Comparison of ENCODE assay signal across 8 cellular contexts in the genomic region with DNA sequence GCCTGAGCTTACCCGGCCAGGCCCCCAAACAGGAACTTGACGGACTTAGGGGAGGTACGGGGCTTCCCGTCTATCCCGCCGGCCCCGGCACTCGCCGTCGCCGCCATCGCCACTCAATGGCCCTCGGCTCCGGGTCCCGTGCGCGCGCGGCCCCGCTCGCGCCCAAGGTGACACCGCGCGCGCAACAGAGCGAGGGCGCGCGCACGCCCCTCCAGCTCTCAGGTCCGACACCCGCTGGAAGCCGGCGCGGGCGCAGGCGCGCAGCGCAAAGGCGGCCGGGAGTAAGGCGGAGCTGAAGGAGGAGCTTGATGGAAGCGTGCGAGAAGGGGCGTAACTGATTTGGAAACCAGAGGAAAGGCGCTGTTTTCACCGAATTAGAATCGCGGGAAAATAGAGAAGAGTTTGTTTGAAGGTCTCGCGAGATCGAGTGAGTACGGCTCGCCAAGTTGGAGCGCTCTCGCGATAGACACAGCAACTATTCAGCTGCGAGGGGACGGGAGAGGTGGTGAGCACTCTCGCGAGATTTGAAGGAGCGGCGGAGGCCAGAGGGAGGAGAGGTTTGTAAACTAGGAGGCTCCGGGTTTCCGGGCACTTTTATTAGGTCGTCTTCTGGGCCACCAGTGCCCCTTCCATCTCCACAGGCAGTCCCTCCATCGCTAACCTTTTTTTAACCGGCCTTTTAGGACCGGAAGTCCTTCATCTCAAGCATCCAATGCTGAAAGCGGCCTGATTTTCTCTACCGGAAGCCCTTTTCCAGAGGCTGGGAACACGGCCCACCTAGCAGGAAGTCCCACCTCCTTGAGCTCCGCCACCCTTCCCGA. TPM values are rescaled to one million over a fixed set of nuclear protein-coding genes. Genes with fewer than 3 reads are reported as not detected.
A peak's percentile ranks its signal among the peaks of the same experiment; 100 is the strongest.
DNase-seq lines count a peak whose midpoint lies in the region; ATAC-seq, FAIRE-seq and TF ChIP-seq lines count a peak whose summit lies in the region.

TSS of gene RNF167 (plus strand) at position 465 of the 821 bp plus-strand sequence. CDS start 642 bp downstream, outside the sequence.
TSS of gene SLC25A11 (minus strand) at position 243 of the 821 bp plus-strand sequence. CDS start at position 107, 136 bp downstream.

- CTCF ChIA-PET in activated CD8-positive, alpha-beta memory T cell treated with anti-CD3 and anti-CD28 coated beads, Interleukin-2, amount 10 ng/mL, durations not matched to agents 7 days and 5 days (lab: Charles Lee) = interaction anchor here (0.8 to 2.7 kb wide), 17 partner anchors 9 to 230 kb away, joined by 3 to 29 read pairs (median 4); partner anchors contain the start of genes ARRB2, C17orf107, CAMTA2 and CHRNE
- CTCF ChIA-PET in H1 (lab: Charles Lee; ENCODE audit: partially characterized antibody) = interaction anchor here (0.8 to 5.9 kb wide), 14 partner anchors 9 to 59 kb away, joined by 3 to 26 read pairs (median 4); partner anchors contain the start of genes CHRNE, ENO3 and SPAG7

- no peak within 1 kb of the TSS for H3K14ac ChIP-seq in H1 (ENCODE audit: insufficient read length)

- H3K9me3 ChIP-seq in NT2/D1 (ENCODE audit: insufficient read depth, low read length) (no peaks in the 10 kb centered on the region), H1 (ENCODE audit: insufficient read depth in 2 of 2, low read depth in 1 of 2, low read length in 1 of 2) (no peaks in the 10 kb centered on the region)

- TF ChIP-seq CTCF in H1 (IDR thresholded peaks at IDR 0.05; ENCODE audit: control extremely low read depth in 1 of 3, insufficient read depth in 1 of 3, low read depth in 1 of 3, low read length in 3 of 3) = no peak

- peak; percentile 76 to 85 for TF ChIP-seq POLR2A in H1 (IDR thresholded peaks at IDR 0.05; ENCODE audit: control extremely low read depth in 1 of 2, low read depth in 2 of 2, low read length in 2 of 2)

- H3K27ac Mint-ChIP-seq in activated CD8-positive, alpha-beta memory T cell treated with anti-CD3 and anti-CD28 coated beads, Interleukin-2, amount 10 ng/mL, durations not matched to agents 7 days and 5 days = peak within 1 kb of the TSS; percentile 92
- peak within 1 kb of the TSS; percentile 92 for H3K27ac Mint-ChIP-seq in memory B cell

- peaks cover 19% of the 10 kb centered on the region for H3K23me2 ChIP-seq in H1 (ENCODE audit: low read depth, low read length)

- peak; percentile 96 for FAIRE-seq in H1 (lab: Jason Lieb, UNC)

- ATAC-seq in GM21381 (IDR thresholded peaks at IDR 0.05; ENCODE audit: unreplicated experiment) = peak; percentile 71
- peak; percentile 84 for ATAC-seq in activated CD8-positive, alpha-beta memory T cell treated with anti-CD3 and anti-CD28 coated beads, Interleukin-2, amount 10 ng/mL, durations not matched to agents 7 days and 5 days
- ATAC-seq in memory B cell (ENCODE audit: low read depth) = peak; percentile 84

- H3K27me3 ChIP-seq in NT2/D1 (ENCODE audit: insufficient read depth, insufficient read length) (no peaks in the 10 kb centered on the region), H1 (replicated peaks in 1 of 4; ENCODE audit: control insufficient read depth in 3 of 4, extremely low read depth in 1 of 4, insufficient read depth in 3 of 4, low read length in 3 of 4) (no peaks in the 10 kb centered on the region)

- peak within 1 kb of the TSS; percentile 98 for H3K4me3 Mint-ChIP-seq in activated CD8-positive, alpha-beta memory T cell treated with anti-CD3 and anti-CD28 coated beads, Interleukin-2, amount 10 ng/mL, durations not matched to agents 7 days and 5 days
- peak within 1 kb of the TSS; percentile 90 for H3K4me3 Mint-ChIP-seq in memory B cell

- H3K4me1 ChIP-seq in NT2/D1 (ENCODE audit: insufficient read depth, insufficient read length) (peaks cover 5% of the 10 kb centered on the region), H1 (replicated peaks in 1 of 4; ENCODE audit: control insufficient read depth in 3 of 4, insufficient read depth in 4 of 4, low read length in 3 of 4) (peaks cover 0 to 11% (median 6%) of the 10 kb centered on the region in 4 experiments; a peak in 5 of 7 replicates)

- H2BK5ac ChIP-seq in H1 (ENCODE audit: low read depth, low read length) = peak within 1 kb of the TSS; percentile 97

- H3K79me2 ChIP-seq in H1 (ENCODE audit: control insufficient read depth in 1 of 2, insufficient read depth in 2 of 2, low read length in 2 of 2) = peaks cover 0 to 39% of the 10 kb centered on the region in 2 experiments; a peak in 3 of 4 replicates

- H3K56ac ChIP-seq in H1 (replicated peaks; ENCODE audit: insufficient read length, low read depth, low read length) = peak within 1 kb of the TSS; percentile 94

- no peak for TF ChIP-seq EP300 in H1 (IDR thresholded peaks at IDR 0.05; ENCODE audit: borderline replicate concordance in 1 of 2, low read depth in 2 of 2, low read length in 2 of 2)

- H3K36me3 Mint-ChIP-seq in activated CD8-positive, alpha-beta memory T cell treated with anti-CD3 and anti-CD28 coated beads, Interleukin-2, amount 10 ng/mL, durations not matched to agents 7 days and 5 days = peaks cover 67% of the 10 kb centered on the region
- peaks cover 14% of the 10 kb centered on the region for H3K36me3 Mint-ChIP-seq in memory B cell

- H3K4me1 Mint-ChIP-seq in activated CD8-positive, alpha-beta memory T cell treated with anti-CD3 and anti-CD28 coated beads, Interleukin-2, amount 10 ng/mL, durations not matched to agents 7 days and 5 days = peaks cover 61% of the 10 kb centered on the region
- peaks cover 55% of the 10 kb centered on the region for H3K4me1 Mint-ChIP-seq in memory B cell

- peak within 1 kb of the TSS; percentile 99 for H3K9ac ChIP-seq in NT2/D1 (ENCODE audit: insufficient read length, low read depth)
- peak within 1 kb of the TSS; percentile 82 to 99 (median 92) for H3K9ac ChIP-seq in H1 (replicated peaks in 1 of 4; ENCODE audit: extremely low read depth in 1 of 4, low read depth in 3 of 4, low read length in 3 of 4)

- peaks cover 0 to 8% of the 10 kb centered on the region in 2 experiments for H4K20me1 ChIP-seq in H1 (replicated peaks in 1 of 2; ENCODE audit: control insufficient read depth in 1 of 2, insufficient read depth in 2 of 2, low read length in 2 of 2)

- peak within 1 kb of the TSS; percentile 28; the same call in 1 of the 2 replicates for H2AK5ac ChIP-seq in H1 (ENCODE audit: low read depth, low read length)

- H4K5ac ChIP-seq in H1 (ENCODE audit: insufficient read length, low read depth, low read length) = peak within 1 kb of the TSS; percentile 91

- DNase-seq in COR-L47 (lab: John Stamatoyannopoulos, UW) = peak; percentile 93
- peak in 75 of 76 experiments; percentile 74 to 100 (median 97) for DNase-seq in HUDEP-2 (lab: John Stamatoyannopoulos, UW; ENCODE audit: unreplicated experiment in 76 of 76)
- peak; percentile 95 for DNase-seq in NT2/D1 (ENCODE audit: low read depth, low spot score)
- DNase-seq in activated CD8-positive, alpha-beta memory T cell treated with anti-CD3 and anti-CD28 coated beads, Interleukin-2, amount 10 ng/mL, durations not matched to agents 7 days and 5 days = peak; percentile 99
- peak; percentile 91 to 95 for DNase-seq in H1 (ENCODE audit: low read depth in 1 of 2, low spot score in 2 of 2)
- DNase-seq in memory B cell (ENCODE audit: low spot score in 2 of 2) = peak; percentile 90 to 96
- DNase-seq in stimulated activated CD8-positive, alpha-beta memory T cell treated with anti-CD3 and anti-CD28 coated beads, Interleukin-12 subunit alpha, Interleukin-12 subunit beta, amount 100 ng/mL, for 24 hours (ENCODE audit: extremely low read depth) = peak; percentile 84

- no peaks in the 10 kb centered on the region for H3K9me3 Mint-ChIP-seq in activated CD8-positive, alpha-beta memory T cell treated with anti-CD3 and anti-CD28 coated beads, Interleukin-2, amount 10 ng/mL, durations not matched to agents 7 days and 5 days (ENCODE audit: low read depth)
- no peaks in the 10 kb centered on the region for H3K9me3 Mint-ChIP-seq in memory B cell

- peak within 1 kb of the TSS; percentile 93 to 96 for H3K4me2 ChIP-seq in H1 (ENCODE audit: insufficient read depth in 1 of 2, low read depth in 2 of 2, low read length in 2 of 2)

- H3K4me3 ChIP-seq in NT2/D1 (ENCODE audit: insufficient read length, low read depth) (peak within 1 kb of the TSS; percentile 91), H1 (ENCODE audit: extremely low read depth in 1 of 4, insufficient read depth in 2 of 4, low read depth in 3 of 4, low read length in 4 of 4) (peak within 1 kb of the TSS; percentile 85 to 94 (median 90))

- H4K91ac ChIP-seq in H1 (replicated peaks; ENCODE audit: insufficient read length, low read length) = peak within 1 kb of the TSS; percentile 85

- H3K4ac ChIP-seq in H1 (replicated peaks; ENCODE audit: insufficient read length, low read depth, low read length) = peak within 1 kb of the TSS; percentile 16

- peak within 1 kb of the TSS; percentile 97 for H4K8ac ChIP-seq in H1 (ENCODE audit: extremely low read depth, insufficient read depth, low read length)

- H2BK120ac ChIP-seq in H1 (replicated peaks; ENCODE audit: low read depth, low read length) = no peak within 1 kb of the TSS

- H3K36me3 ChIP-seq in NT2/D1 (ENCODE audit: insufficient read depth, insufficient read length, low read length) (peaks cover 76% of the 10 kb centered on the region), H1 (ENCODE audit: control insufficient read depth in 2 of 4, insufficient read depth in 4 of 4, low read length in 3 of 4) (peaks cover 15 to 35% (median 26%) of the 10 kb centered on the region in 4 experiments)

- no peaks in the 10 kb centered on the region for H3K27me3 Mint-ChIP-seq in activated CD8-positive, alpha-beta memory T cell treated with anti-CD3 and anti-CD28 coated beads, Interleukin-2, amount 10 ng/mL, durations not matched to agents 7 days and 5 days
- no peaks in the 10 kb centered on the region for H3K27me3 Mint-ChIP-seq in memory B cell

- H3K79me1 ChIP-seq in H1 (ENCODE audit: low read depth, low read length) = peaks cover 9% of the 10 kb centered on the region

- 1% methylated on average over 74 of the region's 75 CpGs; no CpG with 5 or more reads in 1 of the 2 experiments for WGBS in H1 (ENCODE audit: extremely low coverage in 1 of 2, insufficient coverage in 1 of 2, insufficient read length in 1 of 2, insufficient replicate concordance in 2 of 2, low coverage in 1 of 2, low lambda C conversion rate in 2 of 2, missing lambda C conversion rate in 1 of 2), 2 experiments

- POLR2A ChIA-PET in H1 (lab: Charles Lee; ENCODE audit: partially characterized antibody) = interaction anchor here (0.7 to 27.4 kb wide), 23 partner anchors 7 to 230 kb away, joined by 3 to 987 read pairs (median 5); partner anchors contain the start of genes ARRB2, C17orf107, CAMTA2 and CHRNE

- 0 out of 2 replicates have a peak within 1 kb of the TSS, but pooled peaks have one; percentile 46 for H2BK15ac ChIP-seq in H1 (ENCODE audit: low read length)

- no peak within 1 kb of the TSS for H2BK20ac ChIP-seq in H1 (ENCODE audit: low read length)

- peak within 1 kb of the TSS; percentile 83 for H3K18ac ChIP-seq in H1 (ENCODE audit: extremely low read depth, low read length)

- H2BK12ac ChIP-seq in H1 (ENCODE audit: low read depth, low read length) = peak within 1 kb of the TSS; percentile 39; the same call in 1 of the 2 replicates

- TF ChIP-seq RAD21 in H1 (IDR thresholded peaks at IDR 0.05 in 1 of 2, conservative IDR thresholded peaks at IDR 0.05 in 1 of 2; ENCODE audit: low read depth in 2 of 2, low read length in 2 of 2) = no peak

- H3K23ac ChIP-seq in H1 (ENCODE audit: insufficient read length) = no peak within 1 kb of the TSS

- H2AFZ ChIP-seq in H1 (ENCODE audit: low read length) = 0 out of 2 replicates have a peak within 1 kb of the TSS, but pooled peaks have one; percentile 6

- H3K27ac ChIP-seq in H1 (ENCODE audit: low read depth, low read length) = peak within 1 kb of the TSS; percentile 88

RNA-seq across cellular contexts. Expression of gene RNF167, which starts in this region (rescaled TPM):
- 100 to 1,000 TPM; 226 to 273 TPM for total RNA-seq in activated CD8-positive, alpha-beta memory T cell treated with anti-CD3 and anti-CD28 coated beads, Interleukin-2, amount 10 ng/mL, durations not matched to agents 7 days and 5 days
- 140 and 147 TPM in 2 replicates for total RNA-seq in H1 (2021; fragmentation: NEBNext Ultra II Directional; extraction: Animal tissue kit (Norgen Biotek cat#: 25700))
- 281 and 284 TPM in 2 replicates for polyA plus RNA-seq in H1 (2011; rRNA removed)
- 157 TPM for polyA plus RNA-seq in H1 (2011; cell fraction: cytosol; rRNA removed)
- polyA plus RNA-seq in H1 (2011; cell fraction: nucleus; rRNA removed) = 259 TPM
- 183 to 210 TPM (median 196 TPM) in 4 replicates for polyA plus RNA-seq in H1 (2012, experiment 1 of 2)
- 259 TPM for polyA plus RNA-seq in H1 (2012, experiment 2 of 2)
- 230 TPM for polyA plus RNA-seq in H1 (2013, experiment 1 of 2)
- polyA plus RNA-seq in H1 (2013, experiment 2 of 2) = 261 TPM
- 107 and 125 TPM in 2 replicates for polyA minus RNA-seq in H1 (2011; rRNA and poly(A)+ RNA removed)
- polyA minus RNA-seq in H1 (2011; cell fraction: cytosol; rRNA and poly(A)+ RNA removed) = 101 TPM
- 69.3 TPM for polyA minus RNA-seq in H1 (2011; cell fraction: nucleus; rRNA and poly(A)+ RNA removed)

RNA-seq across cellular contexts. Expression of gene SLC25A11, which starts in this region (rescaled TPM):
- total RNA-seq in activated CD8-positive, alpha-beta memory T cell treated with anti-CD3 and anti-CD28 coated beads, Interleukin-2, amount 10 ng/mL, durations not matched to agents 7 days and 5 days = 10 to 100 TPM; 82.3 to 84.6 TPM
- total RNA-seq in H1 (2021; fragmentation: NEBNext Ultra II Directional; extraction: Animal tissue kit (Norgen Biotek cat#: 25700)) = 55.9 and 65.2 TPM in 2 replicates
- polyA plus RNA-seq in H1 (2011; rRNA removed) = 97.0 and 136 TPM in 2 replicates
- 79.9 TPM for polyA plus RNA-seq in H1 (2011; cell fraction: cytosol; rRNA removed)
- polyA plus RNA-seq in H1 (2011; cell fraction: nucleus; rRNA removed) = 129 TPM
- polyA plus RNA-seq in H1 (2012, experiment 1 of 2) = 33.7 to 73.1 TPM (median 65.0 TPM) in 4 replicates
- polyA plus RNA-seq in H1 (2012, experiment 2 of 2) = 73.8 TPM
- 45.3 TPM for polyA plus RNA-seq in H1 (2013, experiment 1 of 2)
- polyA plus RNA-seq in H1 (2013, experiment 2 of 2) = 46.5 TPM
- 58.4 and 65.8 TPM in 2 replicates for polyA minus RNA-seq in H1 (2011; rRNA and poly(A)+ RNA removed)
- polyA minus RNA-seq in H1 (2011; cell fraction: cytosol; rRNA and poly(A)+ RNA removed) = 24.7 TPM
- polyA minus RNA-seq in H1 (2011; cell fraction: nucleus; rRNA and poly(A)+ RNA removed) = 61.7 TPM

Comparison
In these comparisons a context has a peak if more than half of its experiments do, and no peak if none do; other contexts are left out.
1. Peak in every context shown above with its lines: DNase-seq, ATAC-seq, H3K4me3 ChIP-seq and H3K27ac ChIP-seq.